Comparison of ENCODE assay signal across 8 cellular contexts in the genomic region with DNA sequence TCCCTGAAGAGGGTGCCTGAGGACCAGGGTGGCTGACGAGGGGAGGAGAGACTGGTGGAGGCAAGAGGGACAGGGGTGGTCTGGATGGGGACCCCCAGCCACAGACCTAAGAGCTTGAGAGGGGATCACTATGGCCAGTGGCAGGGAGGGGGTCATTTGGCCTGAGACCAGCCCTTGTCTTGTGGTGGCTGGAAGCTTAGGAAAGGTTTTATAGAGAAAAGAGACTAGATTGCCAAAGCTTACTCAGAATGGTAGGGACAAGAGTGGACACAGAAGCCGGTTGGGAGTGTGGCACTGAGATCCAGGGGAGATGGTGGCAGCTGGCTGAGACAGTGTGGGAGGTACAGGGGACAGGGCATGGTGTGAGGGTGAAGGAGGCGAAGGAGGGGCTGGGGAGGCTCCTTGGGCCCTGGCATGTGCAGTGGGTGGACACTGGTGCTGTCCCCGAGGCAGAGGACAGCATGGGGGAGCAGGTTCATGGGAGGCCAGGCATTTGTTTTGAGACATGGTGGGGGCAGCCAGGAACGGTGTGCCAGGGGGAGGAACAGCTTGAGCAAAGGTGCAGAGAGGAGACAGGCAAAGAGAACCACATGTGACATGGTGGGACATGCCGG.
A peak's percentile ranks its signal among the peaks of the same experiment; 100 is the strongest.
DNase-seq lines count a peak whose midpoint lies in the region; ATAC-seq and TF ChIP-seq lines count a peak whose summit lies in the region.

No MANE protein-coding gene starts in this region.

- no peak for DNase-seq in cardiac muscle cell (ENCODE audit: low read depth in 1 of 2, low spot score in 1 of 2)
- DNase-seq in left cardiac atrium = no peak
- no peak for DNase-seq in NCI-H82 (lab: John Stamatoyannopoulos, UW)
- DNase-seq in T1000 (lab: John Stamatoyannopoulos, UW) = no peak
- no peak for DNase-seq in D341Med (ENCODE audit: low spot score)

- peak overlapping the region; percentile 46 for H3K4me3 Mint-ChIP-seq in dendritic cell treated with granulocyte-macrophage colony-stimulating factor and Interleukin-4, amounts not matched to agents 40 ng/mL and 50 ng/mL, for 4 days

- H3K27me3 Mint-ChIP-seq in dendritic cell treated with granulocyte-macrophage colony-stimulating factor and Interleukin-4, amounts not matched to agents 40 ng/mL and 50 ng/mL, for 4 days = peaks cover 2% of the 10 kb centered on the region

- H3K4me1 ChIP-seq in cardiac muscle cell (ENCODE audit: low read depth) = peaks cover 45% of the 10 kb centered on the region
- peaks cover 15 to 55% of the 10 kb centered on the region in 2 donors for H3K4me1 ChIP-seq in muscle layer of duodenum (ENCODE audit: control insufficient read depth in 1 of 2, insufficient read depth in 2 of 2, low read length in 2 of 2)
- no peaks in the 10 kb centered on the region for H3K4me1 ChIP-seq in urinary bladder (ENCODE audit: insufficient read depth)

- H3K4me1 Mint-ChIP-seq in dendritic cell treated with granulocyte-macrophage colony-stimulating factor and Interleukin-4, amounts not matched to agents 40 ng/mL and 50 ng/mL, for 4 days (ENCODE audit: low read depth) = peaks cover 73% of the 10 kb centered on the region

- ATAC-seq in left cardiac atrium = no peak

- H3K27ac ChIP-seq in cardiac muscle cell (peak overlapping the region; percentile 89), muscle layer of duodenum (ENCODE audit: low read length) (peak overlapping the region; percentile 95), urinary bladder (ENCODE audit: low read depth) (peak overlapping the region; percentile 98)

- H3K9me3 Mint-ChIP-seq in dendritic cell treated with granulocyte-macrophage colony-stimulating factor and Interleukin-4, amounts not matched to agents 40 ng/mL and 50 ng/mL, for 4 days = no peaks in the 10 kb centered on the region

- H3K9me3 ChIP-seq in cardiac muscle cell (ENCODE audit: low read depth) (no peaks in the 10 kb centered on the region), muscle layer of duodenum (ENCODE audit: control insufficient read depth in 1 of 2, low read length in 2 of 2) (no peaks in the 10 kb centered on the region)

- H3K4me3 ChIP-seq in cardiac muscle cell (peak overlapping the region; percentile 58), muscle layer of duodenum (ENCODE audit: low read depth in 1 of 2, low read length in 2 of 2) (peak overlapping the region; percentile 50 to 58), urinary bladder (ENCODE audit: low read depth, low read length) (peak overlapping the region; percentile 52)

- H3K36me3 Mint-ChIP-seq in dendritic cell treated with granulocyte-macrophage colony-stimulating factor and Interleukin-4, amounts not matched to agents 40 ng/mL and 50 ng/mL, for 4 days (ENCODE audit: low read depth) = peaks cover 76% of the 10 kb centered on the region

- 36% methylated on average over 6 of the region's 6 CpGs for WGBS in urinary bladder

- H3K27me3 ChIP-seq in cardiac muscle cell = no peaks in the 10 kb centered on the region
- H3K27me3 ChIP-seq in muscle layer of duodenum (ENCODE audit: low read depth, low read length) = no peaks in the 10 kb centered on the region

- no peaks in the 10 kb centered on the region for H3K36me3 ChIP-seq in cardiac muscle cell
- peaks cover 0 to 18% of the 10 kb centered on the region in 2 donors for H3K36me3 ChIP-seq in muscle layer of duodenum (ENCODE audit: control insufficient read depth in 1 of 2, insufficient read depth in 2 of 2, low read length in 2 of 2)
- no peaks in the 10 kb centered on the region for H3K36me3 ChIP-seq in urinary bladder (ENCODE audit: insufficient read depth)

- H3K27ac Mint-ChIP-seq in dendritic cell treated with granulocyte-macrophage colony-stimulating factor and Interleukin-4, amounts not matched to agents 40 ng/mL and 50 ng/mL, for 4 days = peak overlapping the region; percentile 86

- no peak for TF ChIP-seq CTCF in cardiac muscle cell (IDR thresholded peaks at IDR 0.05; ENCODE audit: low read depth, low read length)

- intact Hi-C loops in left cardiac atrium (cut with DNase I) = loop anchor here in 1 of 2 donors (5.0 kb wide), 3 partner anchors 49 to 356 kb away; no protein-coding TSS in a partner anchor
- intact Hi-C loops in dendritic cell treated with granulocyte-macrophage colony-stimulating factor and Interleukin-4, amounts not matched to agents 40 ng/mL and 50 ng/mL, for 4 days (cut with micrococcal nuclease) = loop anchor here (5.0 to 10.0 kb wide), 2 partner anchors 97 to 321 kb away; partner anchors contain the start of gene IER5L
